Comparison of ENCODE assay signal across 17 cellular contexts in the genomic region with DNA sequence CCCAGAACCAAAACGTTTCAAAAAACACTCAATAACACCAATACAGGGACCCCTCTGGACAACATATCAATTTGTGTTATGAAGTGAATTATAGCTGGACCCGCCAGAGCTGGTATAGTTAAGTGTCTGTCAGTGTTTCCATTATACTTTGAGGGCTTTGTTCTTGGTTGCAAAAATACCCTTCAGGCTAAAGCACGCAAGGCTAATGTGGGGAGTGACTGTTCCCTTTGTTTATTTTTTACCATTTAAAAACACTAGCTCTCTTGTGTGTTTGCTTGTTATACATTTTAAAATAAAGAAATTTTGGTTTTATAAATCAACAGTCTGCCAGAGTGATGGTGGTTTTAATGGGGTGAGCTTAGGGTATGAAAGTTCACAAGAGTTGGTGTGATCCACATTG.
DNase-seq lines count a peak whose midpoint lies in the region; ATAC-seq and TF ChIP-seq lines count a peak whose summit lies in the region.
"Had no signal": no experiment of that assay in that cellular context is flagged by ENCODE, and none has a peak within 500 bp of the region (broad histone marks: within the 10 kb centered on the region; RNA-seq: fewer than 3 reads in every experiment).

No MANE protein-coding gene starts in this region.

- 63% methylated on average over 1 of the region's 3 CpGs for WGBS in mesenchymal stem cell

- no peak overlapping the region for H2BK5ac ChIP-seq in mesenchymal stem cell (ENCODE audit: low read depth, low read length, poor library complexity, severe bottlenecking)

- H3K9ac ChIP-seq in mesenchymal stem cell (ENCODE audit: low read length) = no peak overlapping the region

- DNase-seq in NCI-H1048 (lab: John Stamatoyannopoulos, UW) (peak; percentile 59), NCI-H526 treated with DMSO at 0.1 percent for 48 hours (lab: John Stamatoyannopoulos, UW) (peak; percentile 30), mesenchymal stem cell (peak; percentile 4), NCI-H446 treated with DMSO at 0.1 percent for 48 hours (lab: John Stamatoyannopoulos, UW) (no peak), hypothalamus (lab: John Stamatoyannopoulos, UW) (no peak)
- DNase-seq: AML-193; CD4-positive, alpha-beta T cell; NCI-H2029 treated with DMSO at 0.1 percent for 48 hours; NCI-H510A; Peyer's patch; Right ventricle myocardium superior had no signal

- H3K27ac ChIP-seq in 22Rv1 (0 out of 2 replicates have a peak overlapping the region, but pooled peaks have one; percentile 20), mesenchymal stem cell (ENCODE audit: low read length, poor library complexity, severe bottlenecking) (no peak overlapping the region)
- H3K27ac ChIP-seq: Peyer's patch had no signal

- H3K4ac ChIP-seq in mesenchymal stem cell (ENCODE audit: low read depth in 1 of 2, low read length in 2 of 2) = no peak overlapping the region

- no peak overlapping the region for H3K18ac ChIP-seq in mesenchymal stem cell (ENCODE audit: low read depth in 1 of 2, low read length in 2 of 2)

- H3K36me3 ChIP-seq in mesenchymal stem cell (ENCODE audit: control insufficient read depth in 1 of 2, insufficient read depth in 2 of 2, low read depth in 1 of 2, low read length in 2 of 2) = no peaks in the 10 kb centered on the region
- H3K36me3 ChIP-seq: Peyer's patch had no signal

- H3K23ac ChIP-seq in mesenchymal stem cell (ENCODE audit: low read length in 2 of 2) = no peak overlapping the region

- H3K79me1 ChIP-seq in mesenchymal stem cell (replicated peaks; ENCODE audit: low read length, poor library complexity, severe bottlenecking) = no peaks in the 10 kb centered on the region

- no peak overlapping the region for H2BK15ac ChIP-seq in mesenchymal stem cell (ENCODE audit: low read depth, poor library complexity, severe bottlenecking)

- no peaks in the 10 kb centered on the region for H3K27me3 ChIP-seq in mesenchymal stem cell (ENCODE audit: control insufficient read depth in 1 of 2, insufficient read depth in 1 of 2, low read length in 2 of 2)
- H3K27me3 ChIP-seq: Peyer's patch had no signal

- no peak overlapping the region for H2BK12ac ChIP-seq in mesenchymal stem cell (ENCODE audit: low read length in 2 of 2)

- no peak overlapping the region for H2BK120ac ChIP-seq in mesenchymal stem cell (ENCODE audit: low read depth, low read length)

- no peaks in the 10 kb centered on the region for H3K9me3 ChIP-seq in mesenchymal stem cell (ENCODE audit: control insufficient read depth, low read length)
- H3K9me3 ChIP-seq: Peyer's patch had no signal

- no peak overlapping the region for H3K4me2 ChIP-seq in mesenchymal stem cell (ENCODE audit: low read length, poor library complexity, severe bottlenecking)
- H3K4me2 ChIP-seq: GM23338 had no signal

- H3K4me3 ChIP-seq in mesenchymal stem cell (ENCODE audit: insufficient read depth in 1 of 2, low read depth in 1 of 2, low read length in 2 of 2) = no peak overlapping the region
- H3K4me3 ChIP-seq: GM23338, K562, Peyer's patch had no signal

- H2AFZ ChIP-seq in mesenchymal stem cell (ENCODE audit: low read depth, low read length) = no peak overlapping the region
- H2AFZ ChIP-seq: GM23338 had no signal

- no peak overlapping the region for H3K14ac ChIP-seq in mesenchymal stem cell (ENCODE audit: low read length in 2 of 2)

- TF ChIP-seq CTCF in 22Rv1 (IDR thresholded peaks at IDR 0.05) = no peak

- H4K91ac ChIP-seq in mesenchymal stem cell (ENCODE audit: low read length) = no peak overlapping the region

- H4K8ac ChIP-seq in mesenchymal stem cell (ENCODE audit: low read length) = no peak overlapping the region

- H2AK5ac ChIP-seq in mesenchymal stem cell (ENCODE audit: low read length, severe bottlenecking) = no peak overlapping the region

- H3K4me1 ChIP-seq in mesenchymal stem cell (ENCODE audit: control insufficient read depth, insufficient read depth, low read depth, low read length) = no peaks in the 10 kb centered on the region
- H3K4me1 ChIP-seq: Peyer's patch had no signal

- no peak for ATAC-seq in GM21737 (IDR thresholded peaks at IDR 0.05; ENCODE audit: unreplicated experiment)
- no peak for ATAC-seq in HG03432 (IDR thresholded peaks at IDR 0.05; ENCODE audit: unreplicated experiment)
- ATAC-seq: GM23338, K562, SK-N-SH treated with all-trans-retinoic acid at 6 μM for 48 hours had no signal

Comparison
In these comparisons a context has a peak if more than half of its experiments do, and no peak if none do; other contexts are left out.
1. DNase-seq: peak in NCI-H1048 (single experiment), NCI-H526 treated with DMSO at 0.1 percent for 48 hours (single experiment) and mesenchymal stem cell (single experiment); none in NCI-H446 treated with DMSO at 0.1 percent for 48 hours (single experiment) and hypothalamus (0 of 51).